In the genomic region with DNA sequence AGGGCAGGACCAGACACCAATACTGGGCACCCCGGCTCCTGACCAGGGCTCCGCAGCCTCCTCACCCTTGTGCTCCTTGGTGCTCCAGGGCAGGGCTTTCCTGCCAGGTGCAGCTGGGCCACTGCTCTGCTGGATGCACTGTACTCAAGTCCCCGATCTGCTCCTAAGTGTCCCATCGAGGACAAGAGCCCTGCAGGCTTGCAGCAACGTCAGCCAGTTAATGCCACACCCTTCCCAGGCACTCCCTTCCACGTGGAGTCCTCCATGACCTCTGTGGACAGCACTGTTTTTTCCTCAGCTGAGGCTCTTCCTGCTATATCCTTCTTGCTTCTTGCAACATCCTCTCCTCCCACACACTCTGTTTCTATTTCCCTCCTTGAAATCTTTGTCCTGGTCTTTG, we compare ENCODE assay signal across 22 cellular contexts.
DNase-seq lines count a peak whose midpoint lies in the region; ATAC-seq and TF ChIP-seq lines count a peak whose summit lies in the region.
"Had no signal": no experiment of that assay in that cellular context is flagged by ENCODE, and none has a peak within 500 bp of the region (broad histone marks: within the 10 kb centered on the region; RNA-seq: fewer than 3 reads in every experiment).

No MANE protein-coding gene starts in this region.

- peak; percentile 51 for DNase-seq in HFFc6
- DNase-seq in adipocyte (ENCODE audit: low read depth) = peak; percentile 44
- peak; percentile 39 for DNase-seq in fibroblast of the aortic adventitia (ENCODE audit: low read depth)
- DNase-seq in trophoblast cell = no peak
- no peak for DNase-seq in HAP-1 (ENCODE audit: low spot score in 2 of 2)
- DNase-seq in activated naive CD8-positive, alpha-beta T cell treated with anti-CD3 and anti-CD28 coated beads, Interleukin-2, amount 50 U/mL, for 24 hours = no peak
- DNase-seq in iPS-NIHi11 (ENCODE audit: low spot score) = no peak
- DNase-seq: activated CD4-positive, CD25-positive, alpha-beta regulatory T cell; activated CD8-positive, alpha-beta T cell treated with anti-CD3 and anti-CD28 coated beads, Interleukin-2, amount 10 ng/mL, durations not matched to agents 7 days and 5 days; cerebellar nuclear complex; DMS153; effector memory CD8-positive, alpha-beta T cell; naive thymus-derived CD8-positive, alpha-beta T cell; NCI-H187; NCI-H510A treated with DMSO at 0.1 percent for 48 hours; SJCRH30; stimulated activated naive B cell treated with anti-CD40 and anti-IgM and Interleukin-4, amounts not matched to agents 10 μg/mL and 1 μg/mL and 100 μg/mL, for 72 hours had no signal

- no peaks in the 10 kb centered on the region for H3K9me3 Mint-ChIP-seq in HFFc6
- no peaks in the 10 kb centered on the region for H3K9me3 Mint-ChIP-seq in activated naive CD8-positive, alpha-beta T cell treated with anti-CD3 and anti-CD28 coated beads, Interleukin-2, amount 50 U/mL, for 24 hours
- H3K9me3 Mint-ChIP-seq: naive thymus-derived CD8-positive, alpha-beta T cell had no signal

- H3K14ac ChIP-seq in trophoblast cell (ENCODE audit: low read length) = no peak overlapping the region

- no peak overlapping the region for H4K91ac ChIP-seq in trophoblast cell (ENCODE audit: low read depth, low read length)

- TF ChIP-seq CTCF in HFFc6 (IDR thresholded peaks at IDR 0.05) (no peak), fibroblast of the aortic adventitia (IDR thresholded peaks at IDR 0.05; ENCODE audit: insufficient read depth, low read length) (no peak)

- H3K9ac ChIP-seq in adipocyte (ENCODE audit: low read length) (no peak overlapping the region), trophoblast cell (ENCODE audit: low read length) (no peak overlapping the region)

- no peak overlapping the region for H3K18ac ChIP-seq in trophoblast cell (ENCODE audit: low read length)

- H3K4me2 ChIP-seq in trophoblast cell (ENCODE audit: low read length) = no peak overlapping the region

- no peaks in the 10 kb centered on the region for H3K79me2 ChIP-seq in trophoblast cell (ENCODE audit: control insufficient read depth, insufficient read depth, low read length, poor library complexity)

- H4K12ac ChIP-seq in trophoblast cell (ENCODE audit: low read depth, low read length) = no peak overlapping the region

- H3K4me1 ChIP-seq in adipocyte (ENCODE audit: control insufficient read depth, insufficient read depth, low read length) = peaks cover 51% of the 10 kb centered on the region
- H3K4me1 ChIP-seq in trophoblast cell (ENCODE audit: control insufficient read depth in 1 of 2, insufficient read depth in 2 of 2, low read length in 2 of 2) = peaks cover 0 to 2% of the 10 kb centered on the region in 2 experiments
- H3K4me1 ChIP-seq in HAP-1 = peaks cover 8% of the 10 kb centered on the region

- no peak overlapping the region for H3K23ac ChIP-seq in trophoblast cell (ENCODE audit: low read length)

- H4K8ac ChIP-seq in trophoblast cell (ENCODE audit: low read depth, low read length) = no peak overlapping the region

- H3K4me1 Mint-ChIP-seq in HFFc6 (ENCODE audit: low read depth) = peaks cover 72% of the 10 kb centered on the region
- peaks cover 1% of the 10 kb centered on the region for H3K4me1 Mint-ChIP-seq in activated naive CD8-positive, alpha-beta T cell treated with anti-CD3 and anti-CD28 coated beads, Interleukin-2, amount 50 U/mL, for 24 hours
- H3K4me1 Mint-ChIP-seq: CD14-positive monocyte; naive thymus-derived CD8-positive, alpha-beta T cell; stimulated activated naive B cell treated with anti-CD40 and anti-IgM and Interleukin-4, amounts not matched to agents 10 μg/mL and 1 μg/mL and 100 μg/mL, for 72 hours had no signal

- H3K27me3 Mint-ChIP-seq in HFFc6 (ENCODE audit: insufficient read depth) = no peaks in the 10 kb centered on the region; the same call in 1 of the 2 replicates
- peaks cover 6% of the 10 kb centered on the region for H3K27me3 Mint-ChIP-seq in activated naive CD8-positive, alpha-beta T cell treated with anti-CD3 and anti-CD28 coated beads, Interleukin-2, amount 50 U/mL, for 24 hours
- H3K27me3 Mint-ChIP-seq: stimulated activated naive B cell treated with anti-CD40 and anti-IgM and Interleukin-4, amounts not matched to agents 10 μg/mL and 1 μg/mL and 100 μg/mL, for 72 hours had no signal

- H3K79me1 ChIP-seq in trophoblast cell (ENCODE audit: low read length) = no peaks in the 10 kb centered on the region

- H3K27ac ChIP-seq in trophoblast cell (ENCODE audit: low read depth, low read length) = no peak overlapping the region
- H3K27ac ChIP-seq: SJCRH30, tibial nerve had no signal

- no peak overlapping the region for H2AK5ac ChIP-seq in trophoblast cell (ENCODE audit: low read length)

- in situ Hi-C loops in HAP-1 (cut with MboI; ENCODE audit: low sequenced_read_pairs) = no loop called here

- no peaks in the 10 kb centered on the region; the same call in 1 of the 2 replicates for H3K36me3 Mint-ChIP-seq in HFFc6 (ENCODE audit: low read depth)
- no peaks in the 10 kb centered on the region for H3K36me3 Mint-ChIP-seq in activated naive CD8-positive, alpha-beta T cell treated with anti-CD3 and anti-CD28 coated beads, Interleukin-2, amount 50 U/mL, for 24 hours (ENCODE audit: low read depth)
- H3K36me3 Mint-ChIP-seq: CD14-positive monocyte; naive thymus-derived CD8-positive, alpha-beta T cell; stimulated activated naive B cell treated with anti-CD40 and anti-IgM and Interleukin-4, amounts not matched to agents 10 μg/mL and 1 μg/mL and 100 μg/mL, for 72 hours had no signal

- no peak overlapping the region for H3K4ac ChIP-seq in trophoblast cell (ENCODE audit: low read depth, low read length)

- H3K27ac Mint-ChIP-seq in HFFc6 = peak overlapping the region; percentile 98
- H3K27ac Mint-ChIP-seq in activated naive CD8-positive, alpha-beta T cell treated with anti-CD3 and anti-CD28 coated beads, Interleukin-2, amount 50 U/mL, for 24 hours = no peak overlapping the region
- H3K27ac Mint-ChIP-seq: activated CD8-positive, alpha-beta T cell treated with anti-CD3 and anti-CD28 coated beads, Interleukin-2, amount 10 ng/mL, durations not matched to agents 7 days and 5 days; CD14-positive monocyte; effector memory CD8-positive, alpha-beta T cell; naive thymus-derived CD8-positive, alpha-beta T cell; progenitor cell of endocrine pancreas; stimulated activated naive B cell treated with anti-CD40 and anti-IgM and Interleukin-4, amounts not matched to agents 10 μg/mL and 1 μg/mL and 100 μg/mL, for 72 hours had no signal

- H3K4me3 Mint-ChIP-seq in HFFc6 = no peak overlapping the region; the same call in 1 of the 2 replicates
- no peak overlapping the region for H3K4me3 Mint-ChIP-seq in activated naive CD8-positive, alpha-beta T cell treated with anti-CD3 and anti-CD28 coated beads, Interleukin-2, amount 50 U/mL, for 24 hours
- H3K4me3 Mint-ChIP-seq: activated CD8-positive, alpha-beta T cell treated with anti-CD3 and anti-CD28 coated beads, Interleukin-2, amount 10 ng/mL, durations not matched to agents 7 days and 5 days; CD14-positive monocyte; effector memory CD8-positive, alpha-beta T cell; naive thymus-derived CD8-positive, alpha-beta T cell; stimulated activated naive B cell treated with anti-CD40 and anti-IgM and Interleukin-4, amounts not matched to agents 10 μg/mL and 1 μg/mL and 100 μg/mL, for 72 hours had no signal

- H3K9me3 ChIP-seq in adipocyte (ENCODE audit: control insufficient read depth, low read length) (no peaks in the 10 kb centered on the region), trophoblast cell (ENCODE audit: insufficient read depth, low read depth, low read length) (no peaks in the 10 kb centered on the region), HAP-1 (no peaks in the 10 kb centered on the region)
- H3K9me3 ChIP-seq: SJCRH30, tibial nerve had no signal

- no peak overlapping the region for H2AFZ ChIP-seq in trophoblast cell (ENCODE audit: insufficient read depth, low read length, poor library complexity)

- peak overlapping the region; percentile 7 for H2BK12ac ChIP-seq in trophoblast cell (ENCODE audit: low read length)

- no CpG with 5 or more reads among the region's 6 CpGs for WGBS in trophoblast cell (ENCODE audit: extremely low coverage, insufficient coverage, insufficient read length)

- H3K36me3 ChIP-seq in adipocyte (ENCODE audit: control insufficient read depth, insufficient read depth, low read length, severe bottlenecking) (no peaks in the 10 kb centered on the region), trophoblast cell (ENCODE audit: control insufficient read depth in 1 of 2, insufficient read depth in 2 of 2, low read length in 2 of 2) (no peaks in the 10 kb centered on the region), HAP-1 (replicated peaks) (no peaks in the 10 kb centered on the region)
- H3K36me3 ChIP-seq: SJCRH30, tibial nerve had no signal

- H2BK5ac ChIP-seq in trophoblast cell (ENCODE audit: low read depth, low read length, poor library complexity) = no peak overlapping the region

- H2BK120ac ChIP-seq in trophoblast cell (ENCODE audit: insufficient read depth, low read length, poor library complexity) = no peak overlapping the region

- ATAC-seq in GM19467 (IDR thresholded peaks at IDR 0.05; ENCODE audit: unreplicated experiment) = no peak
- ATAC-seq in activated naive CD8-positive, alpha-beta T cell treated with anti-CD3 and anti-CD28 coated beads, Interleukin-2, amount 50 U/mL, for 24 hours = no peak
- ATAC-seq: activated CD8-positive, alpha-beta T cell treated with anti-CD3 and anti-CD28 coated beads, Interleukin-2, amount 10 ng/mL, durations not matched to agents 7 days and 5 days; effector memory CD8-positive, alpha-beta T cell; HCT116; naive thymus-derived CD8-positive, alpha-beta T cell; stimulated activated naive B cell treated with anti-CD40 and anti-IgM and Interleukin-4, amounts not matched to agents 10 μg/mL and 1 μg/mL and 100 μg/mL, for 72 hours had no signal

- H3K27me3 ChIP-seq in adipocyte (replicated peaks; ENCODE audit: control insufficient read depth, insufficient read depth, low read length) (no peaks in the 10 kb centered on the region), trophoblast cell (ENCODE audit: insufficient read depth, low read length) (no peaks in the 10 kb centered on the region), HAP-1 (ENCODE audit: low read depth) (no peaks in the 10 kb centered on the region)
- H3K27me3 ChIP-seq: SJCRH30, tibial nerve had no signal

- H3K4me3 ChIP-seq in adipocyte (ENCODE audit: low read length) = no peak overlapping the region
- H3K4me3 ChIP-seq in fibroblast of the aortic adventitia (ENCODE audit: low read depth, low read length) = no peak overlapping the region
- no peak overlapping the region for H3K4me3 ChIP-seq in trophoblast cell (ENCODE audit: low read depth, low read length)
- H3K4me3 ChIP-seq in HAP-1 = no peak overlapping the region
- H3K4me3 ChIP-seq: SJCRH30, tibial nerve had no signal

Comparison
In these comparisons a context has a peak if more than half of its experiments do, and no peak if none do; other contexts are left out.
1. DNase-seq: peak in HFFc6 (single experiment), adipocyte (single experiment) and fibroblast of the aortic adventitia (single experiment); none in trophoblast cell (0 of 2), HAP-1 (0 of 2), activated naive CD8-positive, alpha-beta T cell treated with anti-CD3 and anti-CD28 coated beads, Interleukin-2, amount 50 U/mL, for 24 hours (single experiment) and iPS-NIHi11 (single experiment).